ENCODE assay signal across 8 cellular contexts in the genomic region with DNA sequence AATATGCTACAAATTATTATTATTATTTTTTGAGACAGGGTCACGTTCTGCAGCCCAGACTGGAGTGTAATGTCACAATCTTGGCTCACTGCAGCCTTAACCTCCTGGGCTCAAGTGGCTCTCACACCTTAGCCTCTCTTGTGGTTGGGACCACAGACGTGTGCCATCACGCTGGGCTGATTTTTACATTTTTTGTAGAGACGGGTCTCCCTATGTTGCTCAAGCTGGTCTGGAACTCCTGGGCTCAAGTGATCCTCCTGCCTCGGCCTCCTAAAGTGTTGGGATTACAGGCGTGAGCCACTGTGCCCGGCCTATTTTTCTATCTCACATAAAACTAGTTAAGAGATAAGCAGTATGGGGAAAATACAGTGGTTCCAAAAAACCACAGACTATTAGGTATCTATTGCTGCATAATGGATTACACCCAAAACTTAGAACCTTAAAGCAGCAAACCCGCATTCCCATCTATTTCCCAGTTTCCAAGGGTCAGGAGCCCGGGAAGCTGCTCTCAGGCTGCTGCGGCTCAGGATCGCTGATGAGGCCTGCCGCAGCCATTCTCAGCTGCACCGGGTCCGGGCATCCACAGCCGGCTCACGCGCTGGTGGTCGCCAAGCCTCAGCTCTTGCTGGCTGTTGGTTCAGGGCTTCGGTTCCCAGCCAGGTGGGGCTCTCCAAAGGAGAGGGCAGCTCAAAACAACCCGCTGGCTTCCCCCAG.
DNase-seq lines count a peak whose midpoint lies in the region; ATAC-seq, FAIRE-seq and TF ChIP-seq lines count a peak whose summit lies in the region.

No MANE protein-coding gene starts in this region.

- TF ChIP-seq POLR2A in A549 (IDR thresholded peaks at IDR 0.05; ENCODE audit: low read length) (no peak), H54 (IDR thresholded peaks at IDR 0.05; ENCODE audit: low read depth, low read length) (no peak)

- peaks cover 13% of the 10 kb centered on the region for H3K27me3 Mint-ChIP-seq in HFFc6 (ENCODE audit: insufficient read depth)
- H3K27me3 Mint-ChIP-seq in brain = peaks cover 4% of the 10 kb centered on the region

- peaks cover 7% of the 10 kb centered on the region for H3K4me1 Mint-ChIP-seq in HFFc6 (ENCODE audit: low read depth)
- H3K4me1 Mint-ChIP-seq in brain = peaks cover 27% of the 10 kb centered on the region

- H3K9me3 ChIP-seq in A549 (no peaks in the 10 kb centered on the region), muscle layer of duodenum (ENCODE audit: control insufficient read depth in 1 of 2, low read length in 2 of 2) (no peaks in the 10 kb centered on the region)

- H3K27me3 ChIP-seq in muscle layer of duodenum (ENCODE audit: low read depth, low read length) = no peaks in the 10 kb centered on the region

- TF ChIP-seq EP300 in A549 (IDR thresholded peaks at IDR 0.05) = no peak

- H3K27ac ChIP-seq in A549 (peak overlapping the region; percentile 96 to 98), muscle layer of duodenum (ENCODE audit: low read length) (no peak overlapping the region)

- no peak for TF ChIP-seq CTCF in A549 (IDR thresholded peaks at IDR 0.05)
- peak; percentile 35; the same call in 1 of the 2 replicates for TF ChIP-seq CTCF in HFFc6 (IDR thresholded peaks at IDR 0.05)
- no peak for TF ChIP-seq CTCF in brain (conservative IDR thresholded peaks at IDR 0.05)

- H3K4me3 Mint-ChIP-seq in HFFc6 (peak overlapping the region; percentile 92), brain (peak overlapping the region; percentile 88 to 94 (median 91))

- H3K4me3 ChIP-seq in A549 = peak overlapping the region; percentile 67
- H3K4me3 ChIP-seq in muscle layer of duodenum (ENCODE audit: low read depth in 1 of 2, low read length in 2 of 2) = peak overlapping the region; percentile 57 to 75

- H3K36me3 ChIP-seq in muscle layer of duodenum (ENCODE audit: control insufficient read depth in 1 of 2, insufficient read depth in 2 of 2, low read length in 2 of 2) = no peaks in the 10 kb centered on the region

- CTCF ChIA-PET in A549 (lab: Yijun Ruan, JAX) = interaction anchor here (0.5 to 11.3 kb wide), 54 partner anchors 9 to 602 kb away, joined by 3 to 212 read pairs (median 4); no protein-coding TSS in a partner anchor

- POLR2A ChIA-PET in A549 (lab: Yijun Ruan, JAX) = interaction anchor here (0.6 to 1.6 kb wide), 12 partner anchors 44 to 629 kb away, joined by 3 to 10 read pairs (median 6); no protein-coding TSS in a partner anchor

- WGBS in A549 (ENCODE audit: missing lambda C conversion rate) = 54% methylated on average over 14 of the region's 20 CpGs

- TF ChIP-seq RAD21 in A549 (conservative IDR thresholded peaks at IDR 0.05 in 1 of 2, IDR thresholded peaks at IDR 0.05 in 1 of 2) = no peak

- FAIRE-seq in A549 (lab: Jason Lieb, UNC) (no peak), H54 (lab: Jason Lieb, UNC) (no peak)

- H3K4me1 ChIP-seq in A549 (peaks cover 21% of the 10 kb centered on the region), muscle layer of duodenum (ENCODE audit: control insufficient read depth in 1 of 2, insufficient read depth in 2 of 2, low read length in 2 of 2) (peaks cover 0 to 9% of the 10 kb centered on the region in 2 donors)

- ATAC-seq in A549 (no peak), GM18511 (IDR thresholded peaks at IDR 0.05; ENCODE audit: unreplicated experiment) (no peak)

- DNase-seq in A549 (ENCODE audit: low read depth in 1 of 2, low spot score in 1 of 2) (no peak), HFFc6 (no peak), NCI-H2081 treated with DMSO at 0.1 percent for 48 hours (lab: John Stamatoyannopoulos, UW) (no peak), NCI-H1930 (lab: John Stamatoyannopoulos, UW) (no peak), H54 (ENCODE audit: insufficient read length, low spot score) (no peak)

- H3K9me3 Mint-ChIP-seq in HFFc6 (no peaks in the 10 kb centered on the region), brain (peaks cover 0 to 2% (median 0%) of the 10 kb centered on the region in 5 experiments)

- H3K36me3 Mint-ChIP-seq in HFFc6 (ENCODE audit: low read depth) = no peaks in the 10 kb centered on the region
- peaks cover 8% of the 10 kb centered on the region for H3K36me3 Mint-ChIP-seq in brain

- H3K4me2 ChIP-seq in A549 = peak overlapping the region; percentile 85

- H3K27ac Mint-ChIP-seq in HFFc6 (peak overlapping the region; percentile 80), brain (peak overlapping the region; percentile 77 to 97 (median 93))

TF ChIP-seq in A549, 52 proteins besides CTCF, POLR2A, EP300 and RAD21:
- no peak for TF ChIP-seq MAFK (IDR thresholded peaks at IDR 0.05; ENCODE audit: partially characterized antibody)
- no peak for TF ChIP-seq JUNB (IDR thresholded peaks at IDR 0.05)
- no peak for TF ChIP-seq FOXS1 (CRISPR knock-in tag; IDR thresholded peaks at IDR 0.05)
- no peak for TF ChIP-seq POLR2AphosphoS2 (conservative IDR thresholded peaks at IDR 0.05; ENCODE audit: low read length)
- no peak for TF ChIP-seq RCOR1 (IDR thresholded peaks at IDR 0.05; ENCODE audit: low read depth, low read length)
- no peak for TF ChIP-seq MYC (IDR thresholded peaks at IDR 0.05; ENCODE audit: borderline replicate concordance, low read length)
- no peak for TF ChIP-seq PBX3 (IDR thresholded peaks at IDR 0.05)
- no peak for TF ChIP-seq CBX2 (IDR thresholded peaks at IDR 0.05; ENCODE audit: borderline replicate concordance, low read depth)
- no peak for TF ChIP-seq MAZ (IDR thresholded peaks at IDR 0.05; ENCODE audit: borderline replicate concordance, low read depth, low read length)
- TF ChIP-seq NR3C1 (IDR thresholded peaks at IDR 0.05) = no peak
- no peak for TF ChIP-seq CEBPB (IDR thresholded peaks at IDR 0.05)
TF ChIP-seq in A549: peak in this region for 0.
